In genomic region chr15:70387086-70387485, GRCh38 we compare ENCODE assay signal across 17 cellular contexts.
DNase-seq lines count a peak whose midpoint lies in the region; ATAC-seq lines count a peak whose summit lies in the region.
"Had no signal": no experiment of that assay in that cellular context is flagged by ENCODE, and none has a peak within 500 bp of the region (broad histone marks: within the 10 kb centered on the region; RNA-seq: fewer than 3 reads in every experiment).

No MANE protein-coding gene starts in this region.

- H3K27ac Mint-ChIP-seq in stimulated activated memory B cell treated with anti-CD40 and anti-IgM and Interleukin-4, amounts not matched to agents 10 μg/mL and 1 μg/mL and 100 μg/mL, for 72 hours, result peak overlapping the region; percentile 78
- H3K27ac Mint-ChIP-seq: CD4-positive, alpha-beta memory T cell had no signal

- H3K36me3 Mint-ChIP-seq in stimulated activated memory B cell treated with anti-CD40 and anti-IgM and Interleukin-4, amounts not matched to agents 10 μg/mL and 1 μg/mL and 100 μg/mL, for 72 hours, result no peaks in the 10 kb centered on the region
- H3K36me3 Mint-ChIP-seq: CD4-positive, alpha-beta memory T cell had no signal

- no peak for ATAC-seq in stimulated activated memory B cell treated with anti-CD40 and anti-IgM and Interleukin-4, amounts not matched to agents 10 μg/mL and 1 μg/mL and 100 μg/mL, for 72 hours
- ATAC-seq in GM21619 (IDR thresholded peaks at IDR 0.05; ENCODE audit: unreplicated experiment), result no peak
- no peak for ATAC-seq in GM21786 (IDR thresholded peaks at IDR 0.05; ENCODE audit: unreplicated experiment)
- no peak for ATAC-seq in HG03135 (IDR thresholded peaks at IDR 0.05; ENCODE audit: unreplicated experiment)

- H3K4me1 Mint-ChIP-seq in stimulated activated memory B cell treated with anti-CD40 and anti-IgM and Interleukin-4, amounts not matched to agents 10 μg/mL and 1 μg/mL and 100 μg/mL, for 72 hours, result peaks cover 32% of the 10 kb centered on the region
- H3K4me1 Mint-ChIP-seq: CD4-positive, alpha-beta memory T cell had no signal

- H3K4me3 Mint-ChIP-seq in stimulated activated memory B cell treated with anti-CD40 and anti-IgM and Interleukin-4, amounts not matched to agents 10 μg/mL and 1 μg/mL and 100 μg/mL, for 72 hours, result no peak overlapping the region
- H3K4me3 Mint-ChIP-seq: CD4-positive, alpha-beta memory T cell; H9 had no signal

- DNase-seq in NCI-H82 (lab: John Stamatoyannopoulos, UW) (peak; percentile 22), NCI-H82 treated with DMSO at 0.1 percent for 48 hours (lab: John Stamatoyannopoulos, UW; ENCODE audit: unreplicated experiment) (no peak), SK-N-DZ (ENCODE audit: low spot score) (peak; percentile 92), islet precursor cell (peak; percentile 47)
- DNase-seq: CD4-positive, alpha-beta memory T cell; DMS153; GDM1; H9; KG1; NCI-H187; NCI-H2107; NK-92 treated with Interleukin-12 subunit alpha and Interleukin-12 subunit beta, amount 100 ng/mL, for 24 hours; OCI-M1 had no signal

- no peaks in the 10 kb centered on the region for H3K27me3 Mint-ChIP-seq in stimulated activated memory B cell treated with anti-CD40 and anti-IgM and Interleukin-4, amounts not matched to agents 10 μg/mL and 1 μg/mL and 100 μg/mL, for 72 hours
- H3K27me3 Mint-ChIP-seq: CD4-positive, alpha-beta memory T cell had no signal

- H3K9me3 Mint-ChIP-seq in stimulated activated memory B cell treated with anti-CD40 and anti-IgM and Interleukin-4, amounts not matched to agents 10 μg/mL and 1 μg/mL and 100 μg/mL, for 72 hours, result peaks cover 1% of the 10 kb centered on the region
